In the genomic region with DNA sequence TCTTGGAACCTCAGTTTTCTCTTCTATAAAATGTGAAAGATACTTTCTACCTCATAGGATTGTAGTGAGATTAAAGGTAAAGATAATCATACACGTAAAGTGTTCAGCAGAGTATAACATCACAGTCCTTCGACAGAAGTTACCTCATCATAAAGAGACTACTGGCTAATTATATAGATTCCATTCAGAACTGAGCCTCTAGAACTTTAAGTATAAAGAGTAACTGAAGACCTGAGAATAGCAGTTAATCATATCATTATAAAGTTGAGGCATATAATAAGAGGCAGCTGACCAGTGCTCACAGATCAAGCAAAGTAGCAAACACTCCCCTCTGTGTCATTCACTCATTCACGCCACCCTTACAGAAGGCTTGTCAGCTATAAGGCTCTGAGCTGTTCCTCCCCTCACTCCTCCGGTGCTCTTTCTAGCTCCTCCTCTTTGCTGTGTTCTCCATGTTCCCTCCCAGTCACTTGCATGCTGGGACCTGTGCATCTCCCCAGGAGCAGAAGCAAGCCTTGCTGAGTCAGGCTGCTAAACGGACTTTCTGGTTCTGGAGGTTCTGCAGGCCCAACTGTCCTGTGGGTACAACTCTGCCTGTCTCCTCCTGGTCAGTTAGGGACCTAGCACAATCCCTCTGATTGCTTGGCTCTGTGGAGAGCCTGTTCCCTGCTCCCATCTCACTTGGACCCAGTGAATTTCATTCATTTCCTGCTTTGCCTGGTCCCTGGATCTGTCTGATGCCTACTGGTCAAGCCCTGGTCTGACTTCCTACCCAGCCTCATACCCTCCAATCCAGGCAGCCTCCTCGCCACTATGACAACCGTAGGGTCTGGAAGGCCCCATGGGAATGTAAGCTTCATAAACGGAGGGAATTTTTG, we compare ENCODE assay signal across 8 cellular contexts. TPM values are rescaled to one million over a fixed set of nuclear protein-coding genes. Genes with fewer than 3 reads are reported as not detected.
DNase-seq lines count a peak whose midpoint lies in the region; ATAC-seq, FAIRE-seq and TF ChIP-seq lines count a peak whose summit lies in the region.

No MANE protein-coding gene starts in this region.

- H2BK20ac ChIP-seq in H1 (ENCODE audit: low read length) = no peak overlapping the region

- intact Hi-C loops in Panc1 (cut with micrococcal nuclease; ENCODE audit: unreplicated experiment) = no loop called here
- intact Hi-C loops in gastrocnemius medialis (cut with DNase I; ENCODE audit: low total_unique reads) = no loop called here

- H3K27me3 ChIP-seq in Panc1 (ENCODE audit: control insufficient read depth, insufficient read depth, low read length) (peaks cover 6% of the 10 kb centered on the region), H1 (replicated peaks in 1 of 4; ENCODE audit: control insufficient read depth in 3 of 4, extremely low read depth in 1 of 4, insufficient read depth in 3 of 4, low read length in 3 of 4) (no peaks in the 10 kb centered on the region), gastrocnemius medialis (no peaks in the 10 kb centered on the region)

- no peaks in the 10 kb centered on the region for H4K20me1 ChIP-seq in H1 (replicated peaks in 1 of 2; ENCODE audit: control insufficient read depth in 1 of 2, insufficient read depth in 2 of 2, low read length in 2 of 2)

- no peak for TF ChIP-seq EP300 in H1 (IDR thresholded peaks at IDR 0.05; ENCODE audit: borderline replicate concordance in 1 of 2, low read depth in 2 of 2, low read length in 2 of 2)

- peak overlapping the region; percentile 12 for H4K91ac ChIP-seq in H1 (replicated peaks; ENCODE audit: insufficient read length, low read length)

- peak; percentile 24 for ATAC-seq in GM18499 (IDR thresholded peaks at IDR 0.05; ENCODE audit: insufficient read depth, unreplicated experiment)
- ATAC-seq in HG02571 (IDR thresholded peaks at IDR 0.05; ENCODE audit: unreplicated experiment) = peak; percentile 56
- ATAC-seq in Panc1 = peak; percentile 68
- no peak for ATAC-seq in gastrocnemius medialis

- H3K23ac ChIP-seq in H1 (ENCODE audit: insufficient read length) = no peak overlapping the region

- no peak overlapping the region for H3K4me2 ChIP-seq in H1 (ENCODE audit: insufficient read depth in 1 of 2, low read depth in 2 of 2, low read length in 2 of 2)

- H3K4me3 ChIP-seq in Panc1 (ENCODE audit: low read depth in 2 of 2, low read length in 2 of 2) = peak overlapping the region in 1 of 2 experiments; percentile 16; a peak in 1 of 4 replicates
- no peak overlapping the region for H3K4me3 ChIP-seq in H1 (ENCODE audit: extremely low read depth in 1 of 4, insufficient read depth in 2 of 4, low read depth in 3 of 4, low read length in 4 of 4)
- H3K4me3 ChIP-seq in gastrocnemius medialis = no peak overlapping the region

- TF ChIP-seq RAD21 in H1 (IDR thresholded peaks at IDR 0.05 in 1 of 2, conservative IDR thresholded peaks at IDR 0.05 in 1 of 2; ENCODE audit: low read depth in 2 of 2, low read length in 2 of 2) = no peak

- H3K79me1 ChIP-seq in H1 (ENCODE audit: low read depth, low read length) = no peaks in the 10 kb centered on the region

- FAIRE-seq in H1 (lab: Jason Lieb, UNC) = no peak

- H2BK5ac ChIP-seq in H1 (ENCODE audit: low read depth, low read length) = no peak overlapping the region

- peak overlapping the region; percentile 94 for H2AFZ ChIP-seq in H1 (ENCODE audit: low read length)

- no peaks in the 10 kb centered on the region for H3K79me2 ChIP-seq in H1 (ENCODE audit: control insufficient read depth in 1 of 2, insufficient read depth in 2 of 2, low read length in 2 of 2)

- 74% methylated on average over 8 of the region's 8 CpGs; no CpG with 5 or more reads in 1 of the 2 experiments for WGBS in H1 (ENCODE audit: extremely low coverage in 1 of 2, insufficient coverage in 1 of 2, insufficient read length in 1 of 2, insufficient replicate concordance in 2 of 2, low coverage in 1 of 2, low lambda C conversion rate in 2 of 2, missing lambda C conversion rate in 1 of 2), 2 experiments

- H2BK120ac ChIP-seq in H1 (replicated peaks; ENCODE audit: low read depth, low read length) = no peak overlapping the region

- no peak overlapping the region for H3K14ac ChIP-seq in H1 (ENCODE audit: insufficient read length)

- H3K36me3 ChIP-seq in Panc1 (ENCODE audit: control insufficient read depth, insufficient read depth, low read length) (no peaks in the 10 kb centered on the region), H1 (ENCODE audit: control insufficient read depth in 2 of 4, insufficient read depth in 4 of 4, low read length in 3 of 4) (no peaks in the 10 kb centered on the region), gastrocnemius medialis (no peaks in the 10 kb centered on the region)

- no peak overlapping the region for H3K4ac ChIP-seq in H1 (replicated peaks; ENCODE audit: insufficient read length, low read depth, low read length)

- no peak overlapping the region for H2BK12ac ChIP-seq in H1 (ENCODE audit: low read depth, low read length)

- H3K4me1 ChIP-seq in Panc1 (ENCODE audit: control insufficient read depth, insufficient read depth, low read length) = no peaks in the 10 kb centered on the region
- no peaks in the 10 kb centered on the region for H3K4me1 ChIP-seq in H1 (replicated peaks in 1 of 4; ENCODE audit: control insufficient read depth in 3 of 4, insufficient read depth in 4 of 4, low read length in 3 of 4)
- no peaks in the 10 kb centered on the region for H3K4me1 ChIP-seq in gastrocnemius medialis

- no TSS peak for BruUV-seq in Panc1 (replicated peaks; lab: Mats Ljungman, UMichigan)

- H3K9me3 ChIP-seq in Panc1 (ENCODE audit: control insufficient read depth, insufficient read depth, low read depth, low read length) (no peaks in the 10 kb centered on the region), H1 (ENCODE audit: insufficient read depth in 2 of 2, low read depth in 1 of 2, low read length in 1 of 2) (no peaks in the 10 kb centered on the region), gastrocnemius medialis (no peaks in the 10 kb centered on the region)

- in situ Hi-C loops in Panc1 (cut with HindIII; ENCODE audit: low pct_unique_long_range_greater_than_20kb, low sequenced_read_pairs) = no loop called here
- in situ Hi-C loops in gastrocnemius medialis (cut with MboI; ENCODE audit: low sequenced_read_pairs in 4 of 4) = no loop called here

- POLR2A ChIA-PET in Panc1 (lab: Charles Lee) (no interaction called here), H1 (lab: Charles Lee; ENCODE audit: partially characterized antibody) (interaction anchor here (1.0 kb wide), 1 partner anchor 19 kb away, joined by 3 read pairs; no protein-coding TSS in a partner anchor)

- no peak overlapping the region for H3K27ac ChIP-seq in Panc1 (ENCODE audit: low read length)
- H3K27ac ChIP-seq in H1 (ENCODE audit: low read depth, low read length) = no peak overlapping the region
- no peak overlapping the region for H3K27ac ChIP-seq in gastrocnemius medialis

- H3K56ac ChIP-seq in H1 (replicated peaks; ENCODE audit: insufficient read length, low read depth, low read length) = no peak overlapping the region

- CTCF ChIA-PET in Panc1 (lab: Charles Lee) = no interaction called here
- CTCF ChIA-PET in H1 (lab: Charles Lee; ENCODE audit: partially characterized antibody) = interaction anchor here (0.6 to 11.9 kb wide), 28 partner anchors 9 to 201 kb away, joined by 3 to 141 read pairs (median 4); a partner anchor contains a TSS

- no peak overlapping the region for H4K5ac ChIP-seq in H1 (ENCODE audit: insufficient read length, low read depth, low read length)

- no peak overlapping the region for H3K18ac ChIP-seq in H1 (ENCODE audit: extremely low read depth, low read length)

- no peaks in the 10 kb centered on the region for H3K23me2 ChIP-seq in H1 (ENCODE audit: low read depth, low read length)

- TF ChIP-seq CTCF in Panc1 (IDR thresholded peaks at IDR 0.05) (no peak), H1 (IDR thresholded peaks at IDR 0.05; ENCODE audit: control extremely low read depth in 1 of 3, insufficient read depth in 1 of 3, low read depth in 1 of 3, low read length in 3 of 3) (no peak), gastrocnemius medialis (IDR thresholded peaks at IDR 0.05 in 4 of 5, conservative IDR thresholded peaks at IDR 0.05 in 1 of 5) (no peak)

- TF ChIP-seq POLR2A in H1 (IDR thresholded peaks at IDR 0.05; ENCODE audit: control extremely low read depth in 1 of 2, low read depth in 2 of 2, low read length in 2 of 2) = no peak
- no peak for TF ChIP-seq POLR2A in gastrocnemius medialis (IDR thresholded peaks at IDR 0.05)
- no peak for TF ChIP-seq POLR2A in erythroblast (IDR thresholded peaks at IDR 0.05; ENCODE audit: low read length)

- DNase-seq in Panc1 (ENCODE audit: low read depth, low spot score) (no peak), H1 (ENCODE audit: low read depth in 1 of 2, low spot score in 2 of 2) (no peak), gastrocnemius medialis (no peak), SW480 (ENCODE audit: low spot score) (no peak), erythroblast (lab: John Stamatoyannopoulos, UW) (no peak), LoVo (ENCODE audit: low spot score) (no peak)

- peak overlapping the region; percentile 20; the same call in 1 of the 2 replicates for H2BK15ac ChIP-seq in H1 (ENCODE audit: low read length)

- H4K8ac ChIP-seq in H1 (ENCODE audit: extremely low read depth, insufficient read depth, low read length) = no peak overlapping the region

- no peak overlapping the region for H3K9ac ChIP-seq in H1 (replicated peaks in 1 of 4; ENCODE audit: extremely low read depth in 1 of 4, low read depth in 3 of 4, low read length in 3 of 4)

- no peak overlapping the region for H2AK5ac ChIP-seq in H1 (ENCODE audit: low read depth, low read length)

RNA-seq across cellular contexts. Expression of a gene that starts 28.3 kb away (rescaled TPM):
- 0.10 TPM for total RNA-seq in Panc1 (2021; ENCODE audit: unreplicated experiment)
- polyA plus RNA-seq in Panc1 (2012; ENCODE audit: insufficient read length) = 0.40 TPM
- total RNA-seq in H1 (2021; fragmentation: NEBNext Ultra II Directional; extraction: Animal tissue kit (Norgen Biotek cat#: 25700)) = not detected in 2 replicates
- not detected in 2 replicates for polyA plus RNA-seq in H1 (2011; rRNA removed)
- polyA plus RNA-seq in H1 (2011; cell fraction: cytosol; rRNA removed) = not detected
- not detected for polyA plus RNA-seq in H1 (2011; cell fraction: nucleus; rRNA removed)
- polyA plus RNA-seq in H1 (2012, experiment 1 of 2) = not detected in 4 replicates
- polyA plus RNA-seq in H1 (2012, experiment 2 of 2) = not detected
- polyA plus RNA-seq in H1 (2013, experiment 1 of 2) = not detected
- not detected for polyA plus RNA-seq in H1 (2013, experiment 2 of 2)
- not detected in 2 replicates for polyA minus RNA-seq in H1 (2011; rRNA and poly(A)+ RNA removed)
- polyA minus RNA-seq in H1 (2011; cell fraction: cytosol; rRNA and poly(A)+ RNA removed) = not detected
- not detected for polyA minus RNA-seq in H1 (2011; cell fraction: nucleus; rRNA and poly(A)+ RNA removed)
- not detected for total RNA-seq in gastrocnemius medialis

RNA-seq across cellular contexts. Expression of a gene that starts 28.6 kb away (rescaled TPM):
- 0.21 TPM for total RNA-seq in Panc1 (2021; ENCODE audit: unreplicated experiment)
- not detected for polyA plus RNA-seq in Panc1 (2012; ENCODE audit: insufficient read length)
- not detected in 2 replicates for total RNA-seq in H1 (2021; fragmentation: NEBNext Ultra II Directional; extraction: Animal tissue kit (Norgen Biotek cat#: 25700))
- not detected in 2 replicates for polyA plus RNA-seq in H1 (2011; rRNA removed)
- polyA plus RNA-seq in H1 (2011; cell fraction: cytosol; rRNA removed) = not detected
- polyA plus RNA-seq in H1 (2011; cell fraction: nucleus; rRNA removed) = not detected
- not detected in 4 replicates for polyA plus RNA-seq in H1 (2012, experiment 1 of 2)
- not detected for polyA plus RNA-seq in H1 (2012, experiment 2 of 2)
- not detected for polyA plus RNA-seq in H1 (2013, experiment 1 of 2)
- 0.02 TPM for polyA plus RNA-seq in H1 (2013, experiment 2 of 2)
- polyA minus RNA-seq in H1 (2011; rRNA and poly(A)+ RNA removed) = not detected in 2 replicates
- not detected for polyA minus RNA-seq in H1 (2011; cell fraction: cytosol; rRNA and poly(A)+ RNA removed)
- not detected for polyA minus RNA-seq in H1 (2011; cell fraction: nucleus; rRNA and poly(A)+ RNA removed)
- under 1 TPM in 1 of 4 donors, not detected in 3; 0.81 TPM for total RNA-seq in gastrocnemius medialis

RNA-seq across cellular contexts. Expression of a gene that starts 56.0 kb away (rescaled TPM):
- total RNA-seq in Panc1 (2021; ENCODE audit: unreplicated experiment) = 0.67 TPM
- polyA plus RNA-seq in Panc1 (2012; ENCODE audit: insufficient read length) = not detected
- not detected in 2 replicates for total RNA-seq in H1 (2021; fragmentation: NEBNext Ultra II Directional; extraction: Animal tissue kit (Norgen Biotek cat#: 25700))
- 0.08 TPM in 1 of 2 replicates, not detected in the other for polyA plus RNA-seq in H1 (2011; rRNA removed)
- 0.05 TPM for polyA plus RNA-seq in H1 (2011; cell fraction: cytosol; rRNA removed)
- not detected for polyA plus RNA-seq in H1 (2011; cell fraction: nucleus; rRNA removed)
- polyA plus RNA-seq in H1 (2012, experiment 1 of 2) = 0.11 to 0.46 TPM (median 0.28 TPM) in 4 replicates
- polyA plus RNA-seq in H1 (2012, experiment 2 of 2) = not detected
- polyA plus RNA-seq in H1 (2013, experiment 1 of 2) = not detected
- polyA plus RNA-seq in H1 (2013, experiment 2 of 2) = not detected
- polyA minus RNA-seq in H1 (2011; rRNA and poly(A)+ RNA removed) = not detected in 2 replicates
- not detected for polyA minus RNA-seq in H1 (2011; cell fraction: cytosol; rRNA and poly(A)+ RNA removed)
- not detected for polyA minus RNA-seq in H1 (2011; cell fraction: nucleus; rRNA and poly(A)+ RNA removed)
- 1 to 10 TPM in 1 of 4 donors, under 1 TPM in 1, not detected in 2; 0.62 to 1.3 TPM for total RNA-seq in gastrocnemius medialis

Comparison
In these comparisons a context has a peak if more than half of its experiments do, and no peak if none do; other contexts are left out.
1. ATAC-seq: peak in GM18499 (single experiment), HG02571 (single experiment) and Panc1 (single experiment); none in gastrocnemius medialis (0 of 2).